8 cellular contexts compared by ENCODE assay signal in genomic region chr1:62435231-62436038, GRCh38. TPM values are rescaled to one million over a fixed set of nuclear protein-coding genes. Genes with fewer than 3 reads are reported as not detected.
DNase-seq lines count a peak whose midpoint lies in the region; ATAC-seq and TF ChIP-seq lines count a peak whose summit lies in the region.

No MANE protein-coding gene starts in this region.

- no peaks in the 10 kb centered on the region for H3K27me3 ChIP-seq in MM.1S (replicated peaks; ENCODE audit: insufficient read depth, low read length)
- H3K27me3 ChIP-seq in breast epithelium: no peaks in the 10 kb centered on the region
- no peaks in the 10 kb centered on the region for H3K27me3 ChIP-seq in tibial nerve

- ATAC-seq in GM18517 (IDR thresholded peaks at IDR 0.05; ENCODE audit: unreplicated experiment) (no peak), GM21447 (IDR thresholded peaks at IDR 0.05; ENCODE audit: unreplicated experiment) (no peak)

- H3K4me2 ChIP-seq in MM.1S (ENCODE audit: low read depth, low read length): peak overlapping the region; percentile 89

- H2AFZ ChIP-seq in MM.1S (ENCODE audit: low read length): peak overlapping the region; percentile 94

- H3K9me2 ChIP-seq in MM.1S (replicated peaks; ENCODE audit: insufficient read depth, low read length): no peaks in the 10 kb centered on the region

- peaks cover 12% of the 10 kb centered on the region for H4K20me1 ChIP-seq in MM.1S (ENCODE audit: insufficient read depth, low read length)

- DNase-seq in GM12864 (ENCODE audit: low read depth): no peak
- DNase-seq in MM.1S: no peak
- DNase-seq in breast epithelium (ENCODE audit: low spot score in 2 of 2): peak in 1 of 2 donors; percentile 64
- DNase-seq in lower leg skin (ENCODE audit: low spot score in 2 of 2): peak in 1 of 2 donors; percentile 33
- no peak for DNase-seq in tibial nerve (ENCODE audit: low spot score in 2 of 2)
- DNase-seq in GM03348 (ENCODE audit: low spot score): no peak

- H3K4me1 ChIP-seq in MM.1S (ENCODE audit: low read length) (0 out of 2 replicates have a peak, but pooled peaks cover 13% of the 10 kb centered on the region), breast epithelium (peaks cover 0 to 8% of the 10 kb centered on the region in 2 donors), tibial nerve (peaks cover 0 to 33% (median 20%) of the 10 kb centered on the region in 4 donors)

- no peak for TF ChIP-seq POLR2A in breast epithelium (IDR thresholded peaks at IDR 0.05)
- no peak for TF ChIP-seq POLR2A in lower leg skin (IDR thresholded peaks at IDR 0.05)
- no peak for TF ChIP-seq POLR2A in tibial nerve (IDR thresholded peaks at IDR 0.05)

- no peak for TF ChIP-seq CTCF in GM12864 (IDR thresholded peaks at IDR 0.05; ENCODE audit: low read depth, low read length, missing control alignments)
- TF ChIP-seq CTCF in MM.1S (IDR thresholded peaks at IDR 0.05; ENCODE audit: low read length): no peak
- TF ChIP-seq CTCF in breast epithelium (IDR thresholded peaks at IDR 0.05): no peak
- no peak for TF ChIP-seq CTCF in lower leg skin (IDR thresholded peaks at IDR 0.05)
- no peak for TF ChIP-seq CTCF in tibial nerve (IDR thresholded peaks at IDR 0.05)

- H3K79me2 ChIP-seq in MM.1S (ENCODE audit: low read length): peaks cover 39% of the 10 kb centered on the region

- H3K4me3 ChIP-seq in GM12864 (ENCODE audit: low read depth, low read length): peak overlapping the region; percentile 74
- peak overlapping the region; percentile 79 for H3K4me3 ChIP-seq in MM.1S (ENCODE audit: low read length)
- H3K4me3 ChIP-seq in breast epithelium: peak overlapping the region; percentile 91 to 97 (median 93)
- peak overlapping the region; percentile 81 for H3K4me3 ChIP-seq in lower leg skin (ENCODE audit: low read depth, poor library complexity, severe bottlenecking)
- H3K4me3 ChIP-seq in tibial nerve: peak overlapping the region; percentile 63 to 92 (median 78)

- peaks cover 21% of the 10 kb centered on the region for H3F3A ChIP-seq in MM.1S (ENCODE audit: insufficient read depth, low read length)

- H3K9me3 ChIP-seq in MM.1S (replicated peaks; ENCODE audit: insufficient read depth, low read length) (no peaks in the 10 kb centered on the region), breast epithelium (no peaks in the 10 kb centered on the region), tibial nerve (no peaks in the 10 kb centered on the region)

- H3K9ac ChIP-seq in MM.1S (ENCODE audit: low read length): peak overlapping the region; percentile 99

- intact Hi-C loops in breast epithelium (cut with DNase I; ENCODE audit: low total_unique reads): no loop called here
- intact Hi-C loops in lower leg skin (cut with DNase I; ENCODE audit: low total_unique reads): no loop called here

- TF ChIP-seq EP300 in tibial nerve (IDR thresholded peaks at IDR 0.05): no peak

- WGBS in lower leg skin, 2 donors: 45 to 46% methylated on average over 31 of the region's 31 CpGs
- 47 to 49% methylated on average over 31 of the region's 31 CpGs for WGBS in tibial nerve, 2 donors

- H3K27ac ChIP-seq in MM.1S (ENCODE audit: low read length) (peak overlapping the region; percentile 100), breast epithelium (peak overlapping the region; percentile 99), tibial nerve (peak overlapping the region; percentile 84 to 100 (median 98))

- H3K36me3 ChIP-seq in MM.1S (replicated peaks; ENCODE audit: insufficient read depth, low read length) (no peaks in the 10 kb centered on the region), breast epithelium (no peaks in the 10 kb centered on the region), tibial nerve (no peaks in the 10 kb centered on the region)

RNA-seq across cellular contexts. Expression of gene USP1, which starts 1.4 kb away (rescaled TPM):
- total RNA-seq in breast epithelium: 10 to 100 TPM; 19.4 to 39.7 (median 29.8) TPM
- total RNA-seq in lower leg skin: 10 to 100 TPM; 23.9 to 28.4 (median 25.8) TPM
- total RNA-seq in tibial nerve: 10 to 100 TPM; 25.8 to 38.3 (median 30.7) TPM
